ENCODE assay signal across 8 cellular contexts in genomic region chr10:122342293-122343134, GRCh38.
DNase-seq lines count a peak whose midpoint lies in the region; ATAC-seq and TF ChIP-seq lines count a peak whose summit lies in the region.

No MANE protein-coding gene starts in this region.

- H3K27ac ChIP-seq in layer of hippocampus (ENCODE audit: low read depth, low read length) = peak overlapping the region; percentile 72

- peak; percentile 97 for TF ChIP-seq RAD21 in Ishikawa (IDR thresholded peaks at IDR 0.05; ENCODE audit: low read depth)

- DNase-seq in DMS53 (lab: John Stamatoyannopoulos, UW) = peak; percentile 73
- peak; percentile 58 for DNase-seq in central memory CD4-positive, alpha-beta T cell
- peak; percentile 20 to 49 (median 28) for DNase-seq in stimulated activated CD4-positive, alpha-beta T cell treated with anti-CD3 and anti-CD28 coated beads, TNF-alpha, amount 100 ng/mL, for 4 hours (ENCODE audit: low read depth in 3 of 3)
- no peak for DNase-seq in NCI-H226
- no peak for DNase-seq in ecto neural progenitor cell (ENCODE audit: low spot score)

- TF ChIP-seq EP300 in Ishikawa (IDR thresholded peaks at IDR 0.05; ENCODE audit: borderline replicate concordance) = no peak

- peak; percentile 60 to 64 for ATAC-seq in activated CD4-positive, CD25-positive, alpha-beta regulatory T cell treated with anti-CD3 and anti-CD28 coated beads, Interleukin-2, amount 50 U/mL, for 24 hours

- no peaks in the 10 kb centered on the region for H3K27me3 ChIP-seq in layer of hippocampus (ENCODE audit: control insufficient read depth, insufficient read depth, low read length)

TF ChIP-seq in Ishikawa, 13 proteins besides CTCF, POLR2A, EP300 and RAD21:
- peak; percentile 47 for TF ChIP-seq FOXM1 (IDR thresholded peaks at IDR 0.05; ENCODE audit: borderline replicate concordance, low read depth)
- TF ChIP-seq CEBPB (IDR thresholded peaks at IDR 0.05) = 0 out of 2 replicates have a peak, but pooled peaks have one; percentile 4
- no peak for TF ChIP-seq REST (IDR thresholded peaks at IDR 0.05; ENCODE audit: low read depth)
- 0 out of 2 replicates have a peak, but pooled peaks have one; percentile 24 for TF ChIP-seq TAF1 (IDR thresholded peaks at IDR 0.05; ENCODE audit: low read depth)
- TF ChIP-seq TCF12 (IDR thresholded peaks at IDR 0.05; ENCODE audit: low read depth) = no peak
- TF ChIP-seq TEAD4 (IDR thresholded peaks at IDR 0.05) = peak; percentile 47; the same call in 1 of the 2 replicates

Comparison
In these comparisons a context has a peak if more than half of its experiments do, and no peak if none do; other contexts are left out.
1. DNase-seq: peak in DMS53 (single experiment), central memory CD4-positive, alpha-beta T cell (single experiment) and stimulated activated CD4-positive, alpha-beta T cell treated with anti-CD3 and anti-CD28 coated beads, TNF-alpha, amount 100 ng/mL, for 4 hours (3 of 3); none in NCI-H226 (single experiment) and ecto neural progenitor cell (single experiment).